In genomic region chr11:134712228-134713145, GRCh38 we compare ENCODE assay signal across 16 cellular contexts.
"Had no signal": no experiment of that assay in that cellular context is flagged by ENCODE, and none has a peak within 500 bp of the region (broad histone marks: within the 10 kb centered on the region; RNA-seq: fewer than 3 reads in every experiment).

No MANE protein-coding gene starts in this region.

- FAIRE-seq: astrocyte, bronchial epithelial cell, islet of Langerhans had no signal

- DNase-seq: activated CD4-positive, alpha-beta memory T cell treated with anti-CD3 and anti-CD28 coated beads for 36 hours; activated effector memory CD4-positive, alpha-beta T cell treated with Interleukin-2 at 50 U/mL for 16 hours; activated naive CD4-positive, alpha-beta T cell treated with anti-CD3 and anti-CD28 coated beads, Interleukin-2, amount 50 U/mL, for 16 hours; activated T-cell treated with anti-CD3 and anti-CD28 coated beads, Interleukin-2, amount 50 U/mL, for 4 hours; endodermal cell; gastrocnemius medialis; heart right ventricle; retina; stimulated activated CD4-positive, alpha-beta T cell treated with anti-CD3 and anti-CD28 coated beads, Interleukin-2, amount 100 ng/mL, for 48 hours; stimulated activated naive CD4-positive, alpha-beta T cell treated with Interleukin-2 at 50 U/mL for 16 hours had no signal

- H3K36me3 Mint-ChIP-seq: activated CD4-positive, alpha-beta memory T cell treated with anti-CD3 and anti-CD28 coated beads for 36 hours had no signal

- H3K27ac ChIP-seq: gastrocnemius medialis, heart right ventricle, suprapubic skin, upper lobe of left lung had no signal

- H3K4me1 ChIP-seq: gastrocnemius medialis, heart right ventricle, suprapubic skin, upper lobe of left lung had no signal

- H3K36me3 ChIP-seq: gastrocnemius medialis, heart right ventricle, suprapubic skin, upper lobe of left lung had no signal

- H3K27me3 ChIP-seq: gastrocnemius medialis, upper lobe of left lung had no signal

- H3K4me3 ChIP-seq: gastrocnemius medialis, heart right ventricle, lung, suprapubic skin, upper lobe of left lung had no signal

- H3K27ac Mint-ChIP-seq: activated CD4-positive, alpha-beta memory T cell treated with anti-CD3 and anti-CD28 coated beads for 36 hours; endodermal cell had no signal

- H3K9me3 Mint-ChIP-seq: activated CD4-positive, alpha-beta memory T cell treated with anti-CD3 and anti-CD28 coated beads for 36 hours; activated T-cell treated with anti-CD3 and anti-CD28 coated beads, Interleukin-2, amount 50 U/mL, for 4 hours; endodermal cell had no signal

- H3K9me3 ChIP-seq: gastrocnemius medialis, suprapubic skin, upper lobe of left lung had no signal

- H3K4me3 Mint-ChIP-seq: activated CD4-positive, alpha-beta memory T cell treated with anti-CD3 and anti-CD28 coated beads for 36 hours; activated T-cell treated with anti-CD3 and anti-CD28 coated beads, Interleukin-2, amount 50 U/mL, for 4 hours; endodermal cell had no signal

- ATAC-seq: activated T-cell treated with anti-CD3 and anti-CD28 coated beads, Interleukin-2, amount 50 U/mL, for 4 hours; gastrocnemius medialis; heart right ventricle had no signal
